In the genomic region with DNA sequence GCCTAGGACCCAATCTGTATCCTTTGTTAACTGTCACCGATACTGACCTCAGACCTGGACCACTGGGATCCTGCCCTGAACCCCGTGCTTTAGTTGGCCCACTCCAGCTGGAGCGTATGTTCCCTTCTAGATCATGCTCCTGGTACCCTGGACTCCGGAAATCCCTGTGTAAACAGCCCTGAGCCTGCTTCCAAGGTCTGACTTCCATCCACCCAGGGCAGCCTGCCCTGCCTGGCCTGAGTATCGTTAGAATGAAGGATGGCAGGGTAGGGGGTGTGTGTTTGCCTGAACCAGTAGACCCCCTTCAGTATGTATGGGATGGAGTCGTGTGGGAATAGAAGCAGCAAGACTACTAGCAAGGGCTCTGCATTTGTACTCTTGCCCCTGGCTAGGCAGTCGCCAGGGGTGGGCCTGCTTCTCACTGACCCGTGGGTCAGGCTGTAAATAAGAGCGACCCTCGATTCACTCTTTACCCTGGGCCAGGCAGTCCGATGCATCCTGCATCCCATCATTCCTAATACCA, we compare ENCODE assay signal across 1 cellular context.
TF ChIP-seq lines count a peak whose summit lies in the region.

No MANE protein-coding gene starts in this region.

TF ChIP-seq in K562, 482 proteins besides CTCF, POLR2A, EP300 and RAD21:
- TF ChIP-seq POLR2AphosphoS2 (IDR thresholded peaks at IDR 0.05; ENCODE audit: low read length) (no peak), HSF4 (CRISPR knock-in tag; IDR thresholded peaks at IDR 0.05; ENCODE audit: borderline replicate concordance) (no peak), ARNT (IDR thresholded peaks at IDR 0.05) (no peak), CBX1 (IDR thresholded peaks at IDR 0.05; ENCODE audit: low read depth) (no peak), LCOR (CRISPR knock-in tag; IDR thresholded peaks at IDR 0.05) (no peak), BRD9 (IDR thresholded peaks at IDR 0.05; ENCODE audit: low read depth, partially characterized antibody) (no peak), MTA3 (IDR thresholded peaks at IDR 0.05; ENCODE audit: borderline replicate concordance) (0 out of 2 replicates have a peak, but pooled peaks have one; percentile 27), CBX2 (IDR thresholded peaks at IDR 0.05; ENCODE audit: insufficient read depth, low read length, poor library complexity, severe bottlenecking) (no peak), NR1H2 (CRISPR knock-in tag; IDR thresholded peaks at IDR 0.05) (no peak), NFRKB (IDR thresholded peaks at IDR 0.05; ENCODE audit: low read depth) (no peak), ZBTB40 (IDR thresholded peaks at IDR 0.05) (no peak), ZBTB40 (CRISPR knock-in tag; IDR thresholded peaks at IDR 0.05) (no peak), FOXA3 (CRISPR knock-in tag; conservative IDR thresholded peaks at IDR 0.05 in 1 of 2, IDR thresholded peaks at IDR 0.05 in 1 of 2) (0 out of 4 replicates have a peak, but pooled peaks of 1 of the 2 experiments have one; percentile 51), ZFPM2 (CRISPR knock-in tag; IDR thresholded peaks at IDR 0.05) (no peak)
- TF ChIP-seq, protein P1, sequence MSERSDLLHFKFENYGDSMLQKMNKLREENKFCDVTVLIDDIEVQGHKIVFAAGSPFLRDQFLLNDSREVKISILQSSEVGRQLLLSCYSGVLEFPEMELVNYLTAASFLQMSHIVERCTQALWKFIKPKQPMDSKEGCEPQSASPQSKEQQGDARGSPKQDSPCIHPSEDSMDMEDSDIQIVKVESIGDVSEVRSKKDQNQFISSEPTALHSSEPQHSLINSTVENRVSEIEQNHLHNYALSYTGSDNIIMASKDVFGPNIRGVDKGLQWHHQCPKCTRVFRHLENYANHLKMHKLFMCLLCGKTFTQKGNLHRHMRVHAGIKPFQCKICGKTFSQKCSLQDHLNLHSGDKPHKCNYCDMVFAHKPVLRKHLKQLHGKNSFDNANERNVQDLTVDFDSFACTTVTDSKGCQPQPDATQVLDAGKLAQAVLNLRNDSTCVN (CRISPR knock-in tag; IDR thresholded peaks at IDR 0.05) = no peak
